Comparison of ENCODE assay signal across 2 cellular contexts in genomic region chr3:111768571-111769100, GRCh38.
A peak's percentile ranks its signal among the peaks of the same experiment; 100 is the strongest.
TF ChIP-seq lines count a peak whose summit lies in the region.

No MANE protein-coding gene starts in this region.

TF ChIP-seq in IMR-90, 13 proteins besides CTCF, POLR2A, EP300 and RAD21:
- no peak for TF ChIP-seq ELK1 (IDR thresholded peaks at IDR 0.05; ENCODE audit: borderline replicate concordance, low read depth, low read length)
- no peak for TF ChIP-seq NFE2L2 (IDR thresholded peaks at IDR 0.05; ENCODE audit: low read depth, low read length)
- TF ChIP-seq RCOR1 (IDR thresholded peaks at IDR 0.05; ENCODE audit: insufficient replicate concordance, low read length): no peak
- no peak; the same call in 1 of the 2 replicates for TF ChIP-seq BHLHE40 (IDR thresholded peaks at IDR 0.05; ENCODE audit: low read depth, low read length)
- peak; percentile 18; the same call in 1 of the 2 replicates for TF ChIP-seq CEBPB (IDR thresholded peaks at IDR 0.05; ENCODE audit: low read depth, low read length)
- TF ChIP-seq USF2 (IDR thresholded peaks at IDR 0.05; ENCODE audit: low read depth, low read length): 0 out of 2 replicates have a peak, but pooled peaks have one; percentile 36
- no peak for TF ChIP-seq MAZ (IDR thresholded peaks at IDR 0.05; ENCODE audit: borderline replicate concordance, low read depth, low read length)
- no peak for TF ChIP-seq MXI1 (IDR thresholded peaks at IDR 0.05; ENCODE audit: borderline replicate concordance, low read depth, low read length)
- TF ChIP-seq SMC3 (IDR thresholded peaks at IDR 0.05; ENCODE audit: low read depth, low read length): no peak

TF ChIP-seq in HepG2, 621 proteins besides CTCF, POLR2A, EP300 and RAD21:
- TF ChIP-seq NFAT5 (CRISPR knock-in tag; IDR thresholded peaks at IDR 0.05) (no peak), RFXAP (CRISPR knock-in tag; IDR thresholded peaks at IDR 0.05; ENCODE audit: borderline replicate concordance) (no peak), WIZ (CRISPR knock-in tag; IDR thresholded peaks at IDR 0.05) (no peak), BCLAF1 (IDR thresholded peaks at IDR 0.05) (no peak), ZBTB46 (CRISPR knock-in tag; IDR thresholded peaks at IDR 0.05; ENCODE audit: borderline replicate concordance) (no peak), ZNF160 (CRISPR knock-in tag; IDR thresholded peaks at IDR 0.05) (no peak), NFE2 (CRISPR knock-in tag; IDR thresholded peaks at IDR 0.05) (no peak)
